ENCODE assay signal across 8 cellular contexts in the genomic region with DNA sequence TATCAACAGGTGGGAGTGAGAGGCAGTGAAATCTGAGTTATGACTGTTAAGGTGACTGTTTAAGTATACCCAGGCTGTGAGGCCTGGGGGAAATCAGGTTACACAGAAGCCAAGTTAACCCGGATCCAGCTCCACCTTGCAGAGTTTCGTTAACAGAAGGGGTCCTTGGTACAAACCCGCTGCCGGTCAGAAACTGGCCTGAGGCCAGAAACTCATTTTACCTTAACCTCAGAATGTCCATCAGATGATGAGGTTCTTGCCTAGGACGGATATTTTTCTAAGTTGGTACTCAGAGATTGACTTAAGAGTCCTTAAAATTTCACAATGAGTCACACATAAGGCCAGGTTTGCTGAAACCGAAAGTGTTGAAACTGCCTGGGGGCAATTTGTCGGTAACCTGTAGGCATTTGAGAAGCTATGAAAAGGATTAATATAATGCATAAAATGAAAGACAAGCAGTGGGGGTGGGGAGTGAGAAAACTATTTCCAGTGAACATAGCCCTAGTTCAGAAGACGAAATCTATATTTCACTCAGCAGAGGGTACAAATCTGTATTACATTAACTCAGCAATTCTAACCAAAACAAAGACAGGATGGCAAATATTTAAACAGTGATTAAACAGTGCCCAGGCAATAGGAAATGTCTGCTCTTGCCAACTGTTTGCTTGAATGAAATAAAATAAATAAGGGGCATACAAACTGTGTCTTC.
DNase-seq lines count a peak whose midpoint lies in the region; ATAC-seq and TF ChIP-seq lines count a peak whose summit lies in the region.

No MANE protein-coding gene starts in this region.

- no peak for TF ChIP-seq POLR2A in gastrocnemius medialis (IDR thresholded peaks at IDR 0.05)

- H3K36me3 ChIP-seq in gastrocnemius medialis: no peaks in the 10 kb centered on the region

- no peaks in the 10 kb centered on the region for H3K27me3 ChIP-seq in gastrocnemius medialis

- H3K27ac ChIP-seq in coronary artery: no peak overlapping the region
- H3K27ac ChIP-seq in gastrocnemius medialis: no peak overlapping the region

- DNase-seq in NOMO-1 (lab: John Stamatoyannopoulos, UW; ENCODE audit: unreplicated experiment in 2 of 2) (peak; percentile 69 to 79), NOMO-1 treated with dmso at 0.1 percent for 144 hours (lab: John Stamatoyannopoulos, UW; ENCODE audit: unreplicated experiment) (no peak), RPMI8226 (peak; percentile 86), coronary artery (ENCODE audit: low spot score) (no peak), gastrocnemius medialis (no peak)
- peak; percentile 43 for DNase-seq in central memory CD4-positive, alpha-beta T cell
- peak; percentile 8 to 17 for DNase-seq in stimulated activated CD4-positive, alpha-beta T cell treated with anti-CD3 and anti-CD28 coated beads, Interleukin-1b, Interleukin-23, amount 100 ng/mL, for 1 hour (ENCODE audit: low read depth in 2 of 2)

- intact Hi-C loops in gastrocnemius medialis (cut with DNase I; ENCODE audit: low total_unique reads): no loop called here

- no peaks in the 10 kb centered on the region for H3K4me1 ChIP-seq in gastrocnemius medialis

- TF ChIP-seq CTCF in coronary artery (IDR thresholded peaks at IDR 0.05) (no peak), gastrocnemius medialis (IDR thresholded peaks at IDR 0.05 in 4 of 5, conservative IDR thresholded peaks at IDR 0.05 in 1 of 5) (no peak)

- no peak overlapping the region for H3K4me3 ChIP-seq in coronary artery
- H3K4me3 ChIP-seq in gastrocnemius medialis: no peak overlapping the region

- peak; percentile 63 for ATAC-seq in HG03439 (IDR thresholded peaks at IDR 0.05; ENCODE audit: unreplicated experiment)
- no peak for ATAC-seq in gastrocnemius medialis

- in situ Hi-C loops in gastrocnemius medialis (cut with MboI; ENCODE audit: low sequenced_read_pairs in 4 of 4): no loop called here

- no peaks in the 10 kb centered on the region for H3K9me3 ChIP-seq in gastrocnemius medialis

Comparison
In these comparisons a context has a peak if more than half of its experiments do, and no peak if none do; other contexts are left out.
1. DNase-seq: peak in NOMO-1 (2 of 2), RPMI8226 (single experiment), central memory CD4-positive, alpha-beta T cell (single experiment) and stimulated activated CD4-positive, alpha-beta T cell treated with anti-CD3 and anti-CD28 coated beads, Interleukin-1b, Interleukin-23, amount 100 ng/mL, for 1 hour (2 of 2); none in NOMO-1 treated with dmso at 0.1 percent for 144 hours (single experiment), coronary artery (single experiment) and gastrocnemius medialis (0 of 2).